1 cellular context compared by ENCODE assay signal in the genomic region with DNA sequence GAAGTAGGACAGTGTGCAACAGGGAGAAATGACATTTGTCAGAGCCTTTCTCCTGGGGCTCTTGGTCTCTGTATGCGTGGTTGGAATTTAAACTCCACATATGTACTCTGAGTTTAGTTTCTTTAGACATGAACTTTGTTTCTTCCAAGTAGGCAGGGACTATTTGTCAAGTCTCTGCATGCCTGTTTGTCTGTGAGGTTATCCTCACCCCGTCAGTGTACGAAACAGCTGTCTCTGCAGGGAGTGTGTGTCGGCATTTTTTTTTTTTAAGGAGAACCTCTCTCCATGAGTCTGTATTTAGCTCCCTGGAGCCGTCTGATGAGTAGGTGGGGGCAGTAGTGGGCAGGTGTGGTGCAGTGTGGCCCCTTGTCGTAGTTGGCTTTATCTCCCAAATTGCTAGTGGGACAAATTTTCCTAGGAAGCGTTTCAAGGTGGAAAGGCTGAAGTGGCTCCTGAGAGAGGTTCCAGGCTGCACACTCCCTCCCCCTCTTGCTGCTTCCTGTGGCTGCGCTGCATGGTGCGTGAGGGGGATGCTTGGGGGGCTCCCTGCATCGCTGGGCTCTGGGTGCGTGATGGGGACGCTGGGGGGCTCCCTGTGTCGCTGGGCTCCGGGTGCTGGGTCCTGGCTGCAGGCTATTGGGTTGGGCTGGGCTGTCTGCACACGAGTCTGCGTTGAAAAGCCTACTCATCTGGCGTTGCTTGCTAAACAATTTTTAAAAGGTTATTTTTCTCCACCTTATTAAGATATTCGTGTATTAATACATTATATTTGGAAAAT.
TF ChIP-seq lines count a peak whose summit lies in the region.

No MANE protein-coding gene starts in this region.

TF ChIP-seq in GM23338, 12 proteins besides CTCF, POLR2A, EP300 and RAD21 (continued from another document):
- no peak for TF ChIP-seq ZNF331 (CRISPR knock-in tag; IDR thresholded peaks at IDR 0.05; ENCODE audit: low read depth)
